In the genomic region with DNA sequence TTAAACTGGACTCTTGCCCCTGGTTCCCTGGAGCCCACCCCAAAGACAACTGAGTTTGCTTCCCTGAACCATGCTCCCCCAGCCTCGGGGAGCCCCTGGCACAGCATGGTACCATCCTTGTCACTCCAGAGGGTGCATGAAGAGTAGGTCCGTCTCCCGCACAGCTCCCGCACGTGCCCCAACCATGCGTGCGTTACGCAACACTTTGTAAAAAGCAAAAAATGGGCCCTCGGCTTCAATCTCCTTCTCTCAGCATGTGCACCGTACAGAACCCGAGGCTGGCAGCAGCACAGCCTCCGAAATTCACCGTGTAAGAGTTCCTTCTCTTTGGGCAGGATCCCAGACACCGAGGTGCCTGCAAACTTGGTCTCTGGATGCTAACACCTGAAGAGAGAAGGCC, we compare ENCODE assay signal across 25 cellular contexts. TPM values are rescaled to one million over a fixed set of nuclear protein-coding genes. Genes with fewer than 3 reads are reported as not detected.
DNase-seq lines count a peak whose midpoint lies in the region; ATAC-seq and TF ChIP-seq lines count a peak whose summit lies in the region.
"Had no signal": no experiment of that assay in that cellular context is flagged by ENCODE, and none has a peak within 500 bp of the region (broad histone marks: within the 10 kb centered on the region; RNA-seq: fewer than 3 reads in every experiment).

No MANE protein-coding gene starts in this region.

- H3K36me3 Mint-ChIP-seq in MCF 10A (ENCODE audit: insufficient read depth, unreplicated experiment): peaks cover 6% of the 10 kb centered on the region
- peaks cover 4% of the 10 kb centered on the region for H3K36me3 Mint-ChIP-seq in WTC11
- no peaks in the 10 kb centered on the region for H3K36me3 Mint-ChIP-seq in memory B cell
- H3K36me3 Mint-ChIP-seq: mesothelial cell of epicardium had no signal

- H3K9me3 ChIP-seq in breast epithelium: no peaks in the 10 kb centered on the region
- H3K9me3 ChIP-seq in HAP-1: no peaks in the 10 kb centered on the region
- H3K9me3 ChIP-seq: BE2C, heart left ventricle had no signal

- H3K4me1 ChIP-seq in breast epithelium: peaks cover 0 to 8% of the 10 kb centered on the region in 2 donors
- no peaks in the 10 kb centered on the region for H3K4me1 ChIP-seq in HAP-1
- H3K4me1 ChIP-seq: BE2C had no signal

- H3K4me3 Mint-ChIP-seq in MCF 10A (ENCODE audit: unreplicated experiment) (no peak overlapping the region), WTC11 (no peak overlapping the region), memory B cell (peak overlapping the region; percentile 24)
- H3K4me3 Mint-ChIP-seq: activated CD8-positive, alpha-beta T cell treated with anti-CD3 and anti-CD28 coated beads, Interleukin-2, amount 10 ng/mL, durations not matched to agents 7 days and 5 days; activated T-cell treated with anti-CD3 and anti-CD28 coated beads, Interleukin-2, amount 50 U/mL, for 24 hours; HFFc6; mesothelial cell of epicardium; neural crest cell had no signal

- ATAC-seq in WTC11 (no peak), memory B cell (ENCODE audit: low read depth) (no peak), GM18909 (IDR thresholded peaks at IDR 0.05; ENCODE audit: poor library complexity, unreplicated experiment) (no peak)
- ATAC-seq: activated CD4-positive, CD25-positive, alpha-beta regulatory T cell treated with anti-CD3 and anti-CD28 coated beads, Interleukin-2, amount 50 U/mL, for 24 hours; activated CD8-positive, alpha-beta T cell treated with anti-CD3 and anti-CD28 coated beads, Interleukin-2, amount 10 ng/mL, durations not matched to agents 7 days and 5 days; heart left ventricle; Right ventricle myocardium inferior had no signal

- peaks cover 15% of the 10 kb centered on the region for H3K4me1 Mint-ChIP-seq in MCF 10A (ENCODE audit: insufficient read depth, unreplicated experiment)
- peaks cover 76% of the 10 kb centered on the region for H3K4me1 Mint-ChIP-seq in WTC11
- peaks cover 74% of the 10 kb centered on the region for H3K4me1 Mint-ChIP-seq in memory B cell

- H3K4me3 ChIP-seq in breast epithelium: no peak overlapping the region
- no peak overlapping the region for H3K4me3 ChIP-seq in HAP-1
- H3K4me3 ChIP-seq: dorsolateral prefrontal cortex, heart left ventricle had no signal

- CTCF ChIA-PET in MCF 10A (lab: Yijun Ruan, JAX) (no interaction called here), WTC11 (lab: Charles Lee) (no interaction called here)

- intact Hi-C loops in MCF 10A (cut with micrococcal nuclease) (no loop called here), breast epithelium (cut with DNase I; ENCODE audit: low total_unique reads) (no loop called here)

- no peak for TF ChIP-seq CTCF in MCF 10A (IDR thresholded peaks at IDR 0.05; ENCODE audit: unreplicated experiment)
- TF ChIP-seq CTCF in breast epithelium (IDR thresholded peaks at IDR 0.05): no peak
- TF ChIP-seq CTCF in WTC11 (IDR thresholded peaks at IDR 0.05): no peak

- H3K27ac Mint-ChIP-seq in MCF 10A (ENCODE audit: low read depth, unreplicated experiment) (peak overlapping the region; percentile 7), WTC11 (peak overlapping the region; percentile 81), memory B cell (peak overlapping the region; percentile 72)
- H3K27ac Mint-ChIP-seq: activated CD8-positive, alpha-beta T cell treated with anti-CD3 and anti-CD28 coated beads, Interleukin-2, amount 10 ng/mL, durations not matched to agents 7 days and 5 days; activated T-cell treated with anti-CD3 and anti-CD28 coated beads, Interleukin-2, amount 50 U/mL, for 24 hours; HFFc6; mesothelial cell of epicardium had no signal

- peak overlapping the region in 1 of 2 donors; percentile 3 for H3K27ac ChIP-seq in breast epithelium
- H3K27ac ChIP-seq: dorsolateral prefrontal cortex, heart left ventricle had no signal

- H3K27me3 Mint-ChIP-seq in MCF 10A (ENCODE audit: insufficient read depth, unreplicated experiment) (no peaks in the 10 kb centered on the region), WTC11 (ENCODE audit: low read depth) (no peaks in the 10 kb centered on the region), memory B cell (no peaks in the 10 kb centered on the region)

- no TSS peak for BruUV-seq in MCF 10A (replicated peaks; lab: Mats Ljungman, UMichigan)

- H3K36me3 ChIP-seq in breast epithelium: no peaks in the 10 kb centered on the region
- H3K36me3 ChIP-seq in HAP-1 (replicated peaks): no peaks in the 10 kb centered on the region
- H3K36me3 ChIP-seq: heart left ventricle had no signal

- H3K27me3 ChIP-seq in breast epithelium (no peaks in the 10 kb centered on the region), HAP-1 (ENCODE audit: low read depth) (no peaks in the 10 kb centered on the region)
- H3K27me3 ChIP-seq: BE2C, dorsolateral prefrontal cortex, heart left ventricle had no signal

- POLR2A ChIA-PET in MCF 10A (lab: Yijun Ruan, JAX): no interaction called here
- POLR2A ChIA-PET in WTC11 (lab: Charles Lee): no interaction called here

- H3K9me3 Mint-ChIP-seq in MCF 10A (ENCODE audit: unreplicated experiment) (no peaks in the 10 kb centered on the region), WTC11 (no peaks in the 10 kb centered on the region), memory B cell (no peaks in the 10 kb centered on the region)
- H3K9me3 Mint-ChIP-seq: activated T-cell treated with anti-CD3 and anti-CD28 coated beads, Interleukin-2, amount 50 U/mL, for 24 hours; HFFc6; mesothelial cell of epicardium; neural crest cell had no signal

- in situ Hi-C loops in HAP-1 (cut with MboI; ENCODE audit: low sequenced_read_pairs): no loop called here

- DNase-seq in MCF 10A (ENCODE audit: unreplicated experiment) (no peak), breast epithelium (ENCODE audit: low spot score in 2 of 2) (no peak), WTC11 (ENCODE audit: low spot score) (no peak), memory B cell (ENCODE audit: low spot score in 2 of 2) (no peak), NCI-H1417 (lab: John Stamatoyannopoulos, UW) (no peak), HAP-1 (ENCODE audit: low spot score in 2 of 2) (no peak)
- no peak for DNase-seq in activated CD4-positive, alpha-beta T cell treated with anti-CD3 and anti-CD28 coated beads, Interleukin-2, amount 50 U/mL, for 4 hours
- DNase-seq: activated CD8-positive, alpha-beta T cell treated with anti-CD3 and anti-CD28 coated beads, Interleukin-2, amount 10 ng/mL, durations not matched to agents 7 days and 5 days; activated naive CD4-positive, alpha-beta T cell treated with Interleukin-2 at 50 U/mL for 16 hours; activated T-cell treated with anti-CD3 and anti-CD28 coated beads, Interleukin-2, amount 50 U/mL, for 24 hours; amygdala; BE2C; central memory CD4-positive, alpha-beta T cell; dorsolateral prefrontal cortex; EL; heart left ventricle; HFFc6; NCI-H1694 treated with DMSO at 0.1 percent for 48 hours; NCI-H2171 treated with DMSO at 0.1 percent for 48 hours; NCI-H526 had no signal

- TF ChIP-seq POLR2A in breast epithelium (IDR thresholded peaks at IDR 0.05): no peak

TF ChIP-seq in WTC11, 78 proteins besides CTCF, POLR2A, EP300 and RAD21:
- TF ChIP-seq, protein P1, sequence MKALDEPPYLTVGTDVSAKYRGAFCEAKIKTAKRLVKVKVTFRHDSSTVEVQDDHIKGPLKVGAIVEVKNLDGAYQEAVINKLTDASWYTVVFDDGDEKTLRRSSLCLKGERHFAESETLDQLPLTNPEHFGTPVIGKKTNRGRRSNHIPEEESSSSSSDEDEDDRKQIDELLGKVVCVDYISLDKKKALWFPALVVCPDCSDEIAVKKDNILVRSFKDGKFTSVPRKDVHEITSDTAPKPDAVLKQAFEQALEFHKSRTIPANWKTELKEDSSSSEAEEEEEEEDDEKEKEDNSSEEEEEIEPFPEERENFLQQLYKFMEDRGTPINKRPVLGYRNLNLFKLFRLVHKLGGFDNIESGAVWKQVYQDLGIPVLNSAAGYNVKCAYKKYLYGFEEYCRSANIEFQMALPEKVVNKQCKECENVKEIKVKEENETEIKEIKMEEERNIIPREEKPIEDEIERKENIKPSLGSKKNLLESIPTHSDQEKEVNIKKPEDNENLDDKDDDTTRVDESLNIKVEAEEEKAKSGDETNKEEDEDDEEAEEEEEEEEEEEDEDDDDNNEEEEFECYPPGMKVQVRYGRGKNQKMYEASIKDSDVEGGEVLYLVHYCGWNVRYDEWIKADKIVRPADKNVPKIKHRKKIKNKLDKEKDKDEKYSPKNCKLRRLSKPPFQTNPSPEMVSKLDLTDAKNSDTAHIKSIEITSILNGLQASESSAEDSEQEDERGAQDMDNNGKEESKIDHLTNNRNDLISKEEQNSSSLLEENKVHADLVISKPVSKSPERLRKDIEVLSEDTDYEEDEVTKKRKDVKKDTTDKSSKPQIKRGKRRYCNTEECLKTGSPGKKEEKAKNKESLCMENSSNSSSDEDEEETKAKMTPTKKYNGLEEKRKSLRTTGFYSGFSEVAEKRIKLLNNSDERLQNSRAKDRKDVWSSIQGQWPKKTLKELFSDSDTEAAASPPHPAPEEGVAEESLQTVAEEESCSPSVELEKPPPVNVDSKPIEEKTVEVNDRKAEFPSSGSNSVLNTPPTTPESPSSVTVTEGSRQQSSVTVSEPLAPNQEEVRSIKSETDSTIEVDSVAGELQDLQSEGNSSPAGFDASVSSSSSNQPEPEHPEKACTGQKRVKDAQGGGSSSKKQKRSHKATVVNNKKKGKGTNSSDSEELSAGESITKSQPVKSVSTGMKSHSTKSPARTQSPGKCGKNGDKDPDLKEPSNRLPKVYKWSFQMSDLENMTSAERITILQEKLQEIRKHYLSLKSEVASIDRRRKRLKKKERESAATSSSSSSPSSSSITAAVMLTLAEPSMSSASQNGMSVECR (CRISPR knock-in tag; IDR thresholded peaks at IDR 0.05; ENCODE audit: borderline replicate concordance): no peak
- no peak for TF ChIP-seq ZNF219 (CRISPR knock-in tag; IDR thresholded peaks at IDR 0.05; ENCODE audit: borderline replicate concordance)

RNA-seq across cellular contexts. Expression of a gene that starts 5.6 kb away (rescaled TPM):
- total RNA-seq in MCF 10A (2022) (60.6 and 68.5 TPM in 2 replicates), breast epithelium (10 to 100 TPM in 2 of 3 donors, 1 to 10 TPM in 1; 9.2 to 13.2 (median 13.1) TPM), WTC11 (2021) (29.8 to 40.6 TPM (median 31.0 TPM) in 3 replicates)

Comparison
In these comparisons a context has a peak if more than half of its experiments do, and no peak if none do; other contexts are left out.
1. H3K27ac Mint-ChIP-seq: peak in every context shown above with its lines; median percentile 81 in WTC11; 72 in memory B cell; 7 in MCF 10A.